In genomic region chr6:146931214-146931613, GRCh38 we compare ENCODE assay signal across 20 cellular contexts.
A peak's percentile ranks its signal among the peaks of the same experiment; 100 is the strongest.
DNase-seq lines count a peak whose midpoint lies in the region; ATAC-seq and TF ChIP-seq lines count a peak whose summit lies in the region.
"Had no signal": no experiment of that assay in that cellular context is flagged by ENCODE, and none has a peak within 500 bp of the region (broad histone marks: within the 10 kb centered on the region; RNA-seq: fewer than 3 reads in every experiment).

No MANE protein-coding gene starts in this region.

- H3K4me3 ChIP-seq in RWPE2 (ENCODE audit: severe bottlenecking) (no peak overlapping the region), fibroblast of the aortic adventitia (ENCODE audit: low read depth, low read length) (no peak overlapping the region)
- H3K4me3 ChIP-seq: lower lobe of right lung, right atrium auricular region, thoracic aorta had no signal

- DNase-seq in AML-193 (lab: John Stamatoyannopoulos, UW) (peak; percentile 58 to 63), ELR (ENCODE audit: low read depth) (peak; percentile 12), RWPE2 (ENCODE audit: low spot score) (no peak), fibroblast of the aortic adventitia (ENCODE audit: low read depth) (peak; percentile 12), posterior vena cava (ENCODE audit: low spot score) (no peak), SKM-1 (lab: John Stamatoyannopoulos, UW; ENCODE audit: unreplicated experiment) (no peak)
- DNase-seq: activated CD4-positive, alpha-beta T cell treated with anti-CD3 and anti-CD28 coated beads, Interleukin-2, amount 10 ng/mL, durations not matched to agents 7 days and 5 days; amniotic stem cell; Calu3; cerebellar nuclear complex; hippocampal formation; islet precursor cell; Karpas-422; lower lobe of right lung; NCI-H1417; NCI-H2171 had no signal

- no peaks in the 10 kb centered on the region for H3K36me3 ChIP-seq in RWPE2 (ENCODE audit: low read depth)
- H3K36me3 ChIP-seq: lower lobe of right lung, right atrium auricular region, thoracic aorta had no signal

- TF ChIP-seq CTCF in RWPE2 (IDR thresholded peaks at IDR 0.05; ENCODE audit: poor library complexity, severe bottlenecking): peak; percentile 18
- no peak for TF ChIP-seq CTCF in fibroblast of the aortic adventitia (IDR thresholded peaks at IDR 0.05; ENCODE audit: insufficient read depth, low read length)

- no peaks in the 10 kb centered on the region for H3K27me3 ChIP-seq in RWPE2 (ENCODE audit: insufficient read depth, poor library complexity, severe bottlenecking)
- H3K27me3 ChIP-seq: right atrium auricular region had no signal

- H3K4me1 ChIP-seq in RWPE2 (ENCODE audit: insufficient read depth, poor library complexity, severe bottlenecking): no peaks in the 10 kb centered on the region
- H3K4me1 ChIP-seq: lower lobe of right lung, right atrium auricular region had no signal

- H3K27ac ChIP-seq in RWPE2 (ENCODE audit: poor library complexity, severe bottlenecking): no peak overlapping the region
- H3K27ac ChIP-seq: lower lobe of right lung, right atrium auricular region, thoracic aorta had no signal

- ATAC-seq in RWPE2 (ENCODE audit: low read depth) (no peak), HG03378 (IDR thresholded peaks at IDR 0.05; ENCODE audit: unreplicated experiment) (no peak)
- ATAC-seq: lower lobe of right lung; stimulated activated memory B cell treated with anti-CD40 and anti-IgM and Interleukin-4, amounts not matched to agents 10 μg/mL and 1 μg/mL and 100 μg/mL, for 72 hours had no signal

- H3K9me3 ChIP-seq in RWPE2 (ENCODE audit: severe bottlenecking): no peaks in the 10 kb centered on the region
- H3K9me3 ChIP-seq: lower lobe of right lung, right atrium auricular region, thoracic aorta had no signal

- intact Hi-C loops in posterior vena cava (cut with DNase I): no loop called here

Comparison
In these comparisons a context has a peak if more than half of its experiments do, and no peak if none do; other contexts are left out.
1. DNase-seq: peak in AML-193 (2 of 2), ELR (single experiment) and fibroblast of the aortic adventitia (single experiment); none in RWPE2 (single experiment), posterior vena cava (single experiment) and SKM-1 (single experiment).